ENCODE assay signal across 9 cellular contexts in genomic region chr16:11297492-11298142, GRCh38. TPM values are rescaled to one million over a fixed set of nuclear protein-coding genes. Genes with fewer than 3 reads are reported as not detected.
A peak's percentile ranks its signal among the peaks of the same experiment; 100 is the strongest.
DNase-seq lines count a peak whose midpoint lies in the region; ATAC-seq and FAIRE-seq lines count a peak whose summit lies in the region.
"Had no signal": no experiment of that assay in that cellular context is flagged by ENCODE, and none has a peak within 500 bp of the region (broad histone marks: within the 10 kb centered on the region; RNA-seq: fewer than 3 reads in every experiment).

No MANE protein-coding gene starts in this region.

- H3K27me3 ChIP-seq in right cardiac atrium (ENCODE audit: control insufficient read depth, insufficient read depth) (no peaks in the 10 kb centered on the region), small intestine (ENCODE audit: control insufficient read depth in 2 of 2, insufficient read depth in 2 of 2, low read length in 2 of 2) (no peaks in the 10 kb centered on the region)

- ATAC-seq in GM21526 (IDR thresholded peaks at IDR 0.05; ENCODE audit: low FRiP score, unreplicated experiment) (peak; percentile 67), right cardiac atrium (peak; percentile 87 to 93)

- in situ Hi-C loops in KBM-7 (cut with MboI; ENCODE audit: low pct_unique_long_range_greater_than_20kb, low sequenced_read_pairs) = no loop called here

- no peak for FAIRE-seq in small intestine (lab: Jason Lieb, UNC)
- FAIRE-seq: endometrium had no signal

- no peaks in the 10 kb centered on the region for H3K4me1 ChIP-seq in right cardiac atrium (ENCODE audit: control insufficient read depth, insufficient read depth, low read length)
- H3K4me1 ChIP-seq in small intestine (ENCODE audit: control insufficient read depth in 2 of 2, insufficient read depth in 1 of 2, low read depth in 1 of 2, low read length in 1 of 2) = peaks cover 4 to 7% of the 10 kb centered on the region in 2 donors

- H3K4me3 ChIP-seq in right cardiac atrium (ENCODE audit: low read length) (no peak overlapping the region), small intestine (ENCODE audit: low read depth in 1 of 2, low read length in 2 of 2) (peak overlapping the region in 1 of 2 donors; percentile 6)

- H3K9me3 ChIP-seq in right cardiac atrium (ENCODE audit: control insufficient read depth, low read length) (no peaks in the 10 kb centered on the region), small intestine (ENCODE audit: control insufficient read depth, low read depth) (no peaks in the 10 kb centered on the region)

- DNase-seq in EH (ENCODE audit: low read depth) (peak; percentile 63), KBM-7 (peak; percentile 80), T follicular helper cell (ENCODE audit: low read depth) (peak; percentile 35), right cardiac atrium (peak; percentile 66 to 88 (median 86)), small intestine (peak; percentile 51), RKO (ENCODE audit: low spot score) (no peak)
- DNase-seq in activated naive CD8-positive, alpha-beta T cell treated with anti-CD3 and anti-CD28 coated beads, Interleukin-2, amount 50 U/mL, for 16 hours (ENCODE audit: low read depth, low spot score) = peak; percentile 57

- H3K36me3 ChIP-seq in small intestine (ENCODE audit: control insufficient read depth in 2 of 2, insufficient read depth in 2 of 2, low read length in 2 of 2) = no peaks in the 10 kb centered on the region

- H3K27ac ChIP-seq in right cardiac atrium (ENCODE audit: low read length) = peak overlapping the region; percentile 51
- no peak overlapping the region for H3K27ac ChIP-seq in small intestine (ENCODE audit: low read depth in 1 of 2, low read length in 1 of 2)

- intact Hi-C loops in right cardiac atrium (cut with DNase I) = no loop called here

- 13% methylated on average over 19 of the region's 19 CpGs for WGBS in right cardiac atrium
- WGBS in small intestine, 3 donors = 9 to 11% (median 11%) methylated on average over 18 to 19 of the region's 19 CpGs

RNA-seq across cellular contexts. Expression of gene PRM1, which starts 16.5 kb away (rescaled TPM):
- not detected for total RNA-seq in right cardiac atrium
- polyA plus RNA-seq in right cardiac atrium (not detected), small intestine (not detected)

RNA-seq across cellular contexts. Expression of gene PRM2, which starts 21.3 kb away (rescaled TPM):
- total RNA-seq in right cardiac atrium = not detected
- polyA plus RNA-seq in right cardiac atrium = not detected
- not detected for polyA plus RNA-seq in small intestine

RNA-seq across cellular contexts. Expression of gene PRM3, which starts 24.2 kb away (rescaled TPM):
- not detected for total RNA-seq in right cardiac atrium
- polyA plus RNA-seq in right cardiac atrium = not detected
- not detected for polyA plus RNA-seq in small intestine

RNA-seq across cellular contexts. Expression of gene TNP2, which starts 28.5 kb away (rescaled TPM):
- not detected for total RNA-seq in right cardiac atrium
- polyA plus RNA-seq in right cardiac atrium (not detected), small intestine (not detected)

RNA-seq across cellular contexts. Expression of gene SOCS1, which starts 41.6 kb away (rescaled TPM):
- 1 to 10 TPM in 3 of 4 donors, under 1 TPM in 1; 0.96 to 5.5 (median 2.2) TPM for total RNA-seq in right cardiac atrium
- polyA plus RNA-seq in right cardiac atrium (2.1 TPM), small intestine (10 to 100 TPM in 1 of 3 donors, 1 to 10 TPM in 2; 3.5 to 15.0 (median 6.7) TPM)
